Comparison of ENCODE assay signal across 19 cellular contexts in the genomic region with DNA sequence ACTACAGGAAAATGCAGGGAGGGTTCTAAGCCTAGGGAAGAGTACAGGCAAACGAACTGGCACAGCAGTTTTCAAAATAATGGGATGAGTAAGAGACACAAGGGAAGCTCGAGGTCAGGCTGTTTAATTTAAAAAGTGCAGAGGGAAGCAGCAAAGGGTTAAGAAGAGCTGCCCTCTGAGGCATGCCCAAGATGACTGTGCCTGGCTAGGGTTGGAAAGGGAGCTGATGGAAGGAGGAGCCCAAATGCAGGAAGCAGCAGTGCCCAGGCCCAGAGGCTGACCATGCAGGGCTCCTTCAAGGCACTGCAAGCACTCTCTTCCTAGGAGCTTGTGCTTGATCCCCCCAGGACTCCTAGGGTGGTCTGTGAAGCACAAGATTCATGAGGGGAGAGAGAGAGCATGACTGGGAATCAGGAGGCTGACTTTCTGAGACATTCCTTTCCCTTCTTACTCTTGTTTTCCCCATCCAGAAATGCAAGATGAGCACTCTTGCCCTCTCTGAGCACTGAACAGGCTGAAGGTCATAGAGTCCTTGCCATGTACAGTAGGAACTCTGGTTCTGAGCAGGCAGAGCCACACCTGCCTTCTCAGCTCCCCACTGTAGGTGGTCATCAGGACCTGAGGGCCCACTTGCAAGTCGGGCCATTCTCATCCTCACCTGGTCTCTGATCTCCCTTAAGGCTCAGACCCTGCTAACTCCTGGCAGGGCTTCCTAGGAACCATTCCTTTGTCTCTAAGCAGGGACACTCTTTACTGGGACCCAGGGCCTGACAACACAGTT. TPM values are rescaled to one million over a fixed set of nuclear protein-coding genes. Genes with fewer than 3 reads are reported as not detected.
DNase-seq lines count a peak whose midpoint lies in the region; ATAC-seq and TF ChIP-seq lines count a peak whose summit lies in the region.
"Had no signal": no experiment of that assay in that cellular context is flagged by ENCODE, and none has a peak within 500 bp of the region (broad histone marks: within the 10 kb centered on the region; RNA-seq: fewer than 3 reads in every experiment).

No MANE protein-coding gene starts in this region.

- TF ChIP-seq POLR2A in esophagus muscularis mucosa (IDR thresholded peaks at IDR 0.05; ENCODE audit: low read depth) (no peak), stomach (IDR thresholded peaks at IDR 0.05) (no peak)

- TF ChIP-seq EP300 in esophagus muscularis mucosa (IDR thresholded peaks at IDR 0.05) (no peak), stomach (IDR thresholded peaks at IDR 0.05) (no peak)

- 49% methylated on average over 3 of the region's 3 CpGs for WGBS in esophagus muscularis mucosa
- 41 to 60% (median 44%) methylated on average over 3 of the region's 3 CpGs for WGBS in stomach, 5 donors

- H3K36me3 ChIP-seq in esophagus muscularis mucosa (no peaks in the 10 kb centered on the region), stomach (no peaks in the 10 kb centered on the region)

- H3K4me1 Mint-ChIP-seq in stimulated activated memory B cell treated with anti-CD40 and anti-IgM and Interleukin-4, amounts not matched to agents 10 μg/mL and 1 μg/mL and 100 μg/mL, for 72 hours = no peaks in the 10 kb centered on the region

- H3K4me3 Mint-ChIP-seq in stimulated activated memory B cell treated with anti-CD40 and anti-IgM and Interleukin-4, amounts not matched to agents 10 μg/mL and 1 μg/mL and 100 μg/mL, for 72 hours = no peak overlapping the region
- H3K4me3 Mint-ChIP-seq: HFFc6 had no signal

- TF ChIP-seq CTCF in esophagus muscularis mucosa (IDR thresholded peaks at IDR 0.05) (no peak), stomach (IDR thresholded peaks at IDR 0.05) (no peak)

- H3K27ac ChIP-seq in esophagus muscularis mucosa (replicated peaks in 1 of 4) (no peak overlapping the region), stomach (no peak overlapping the region)
- H3K27ac ChIP-seq: SK-N-MC had no signal

- H3K4me3 ChIP-seq in esophagus muscularis mucosa (no peak overlapping the region), stomach (no peak overlapping the region)
- H3K4me3 ChIP-seq: SK-N-MC had no signal

- no peak for ATAC-seq in stimulated activated memory B cell treated with anti-CD40 and anti-IgM and Interleukin-4, amounts not matched to agents 10 μg/mL and 1 μg/mL and 100 μg/mL, for 72 hours
- ATAC-seq: HepG2 had no signal

- DNase-seq in ELR (ENCODE audit: low read depth) = peak; percentile 10
- peak; percentile 76 for DNase-seq in M059J (ENCODE audit: low read depth)
- DNase-seq in esophagus muscularis mucosa (ENCODE audit: extremely low spot score) = peak; percentile 86
- peak; percentile 41 for DNase-seq in myocyte (ENCODE audit: low read depth)
- DNase-seq in stomach = no peak
- DNase-seq in epidermal melanocyte (ENCODE audit: insufficient read length, low spot score) = no peak
- no peak for DNase-seq in 8988T
- DNase-seq: DMS 273 treated with DMSO at 0.1 percent for 48 hours; GOT3; HFFc6; Karpas-422; NCI-H1436 treated with DMSO at 0.1 percent for 48 hours; NCI-H226; NCI-H526 treated with DMSO at 0.1 percent for 48 hours; NK-92 treated with Interleukin-12 subunit alpha and Interleukin-12 subunit beta, amount 100 ng/mL, for 24 hours had no signal

- H3K27me3 ChIP-seq in esophagus muscularis mucosa (peaks cover 0 to 13% (median 0%) of the 10 kb centered on the region in 4 donors), stomach (peaks cover 0 to 8% (median 0%) of the 10 kb centered on the region in 3 donors)

- intact Hi-C loops in esophagus muscularis mucosa (cut with DNase I) = no loop called here
- intact Hi-C loops in stomach (cut with DNase I; ENCODE audit: low total_unique reads) = no loop called here

- H3K9me3 ChIP-seq in esophagus muscularis mucosa (no peaks in the 10 kb centered on the region), stomach (no peaks in the 10 kb centered on the region)

- H3K9me3 Mint-ChIP-seq in stimulated activated memory B cell treated with anti-CD40 and anti-IgM and Interleukin-4, amounts not matched to agents 10 μg/mL and 1 μg/mL and 100 μg/mL, for 72 hours = no peaks in the 10 kb centered on the region

- H3K27me3 Mint-ChIP-seq in stimulated activated memory B cell treated with anti-CD40 and anti-IgM and Interleukin-4, amounts not matched to agents 10 μg/mL and 1 μg/mL and 100 μg/mL, for 72 hours = peaks cover 40% of the 10 kb centered on the region

- no peaks in the 10 kb centered on the region for H3K36me3 Mint-ChIP-seq in stimulated activated memory B cell treated with anti-CD40 and anti-IgM and Interleukin-4, amounts not matched to agents 10 μg/mL and 1 μg/mL and 100 μg/mL, for 72 hours

- H3K4me1 ChIP-seq in esophagus muscularis mucosa (no peaks in the 10 kb centered on the region), stomach (no peaks in the 10 kb centered on the region)

- H3K27ac Mint-ChIP-seq in stimulated activated memory B cell treated with anti-CD40 and anti-IgM and Interleukin-4, amounts not matched to agents 10 μg/mL and 1 μg/mL and 100 μg/mL, for 72 hours = no peak overlapping the region
- H3K27ac Mint-ChIP-seq: HFFc6 had no signal

RNA-seq across cellular contexts. Expression of a gene that starts 46.7 kb away (rescaled TPM):
- total RNA-seq in M059J (2014; rRNA removed; shearing (Covaris generic)) = 3.3 and 4.3 TPM in 2 replicates
- total RNA-seq in esophagus muscularis mucosa = under 1 TPM in 2 of 4 donors, not detected in 2; 0.13 to 0.17 TPM
- total RNA-seq in myocyte = 0.10 and 0.11 TPM in 2 replicates
- 1.3 TPM for polyA plus RNA-seq in myocyte (2012)
- not detected for total RNA-seq in stomach
- polyA plus RNA-seq in stomach = under 1 TPM in 1 of 3 donors, not detected in 2; 0.03 TPM
- total RNA-seq: HepG2, HFFc6 had no signal
- polyA plus RNA-seq: BJ, HepG2 had no signal

Comparison
In these comparisons a context has a peak if more than half of its experiments do, and no peak if none do; other contexts are left out.
1. DNase-seq: peak in ELR (single experiment), M059J (single experiment), esophagus muscularis mucosa (single experiment) and myocyte (single experiment); none in stomach (single experiment), epidermal melanocyte (single experiment) and 8988T (single experiment).